8 cellular contexts compared by ENCODE assay signal in the genomic region with DNA sequence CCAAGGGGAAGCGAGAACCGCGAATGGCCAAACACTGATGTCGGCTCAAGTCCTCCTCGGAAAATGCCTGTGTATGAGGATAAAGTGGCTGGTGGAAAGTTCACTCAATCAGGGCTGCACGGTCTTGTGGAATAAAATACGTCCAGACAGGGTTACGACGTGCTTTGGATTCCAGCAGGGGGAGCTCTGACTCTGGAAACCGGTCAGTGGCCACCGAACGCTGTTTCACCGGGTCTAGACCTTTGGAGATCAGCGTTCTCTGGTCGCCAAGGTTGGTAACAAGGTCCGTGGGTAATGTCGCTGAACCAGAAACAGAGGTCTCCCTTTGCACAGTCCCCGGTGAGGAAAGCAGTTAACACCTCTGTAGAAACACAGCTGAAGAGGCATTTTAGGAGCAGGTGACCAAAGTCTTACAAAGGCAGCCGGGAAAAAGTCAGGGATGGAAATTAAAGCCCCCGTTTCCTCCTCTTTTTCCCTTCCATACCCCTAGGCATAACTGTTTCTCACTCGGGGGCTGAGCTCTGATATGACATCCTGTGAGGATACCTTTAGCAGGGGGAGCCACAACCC.
DNase-seq lines count a peak whose midpoint lies in the region; ATAC-seq and TF ChIP-seq lines count a peak whose summit lies in the region.

No MANE protein-coding gene starts in this region.

- TF ChIP-seq CTCF in WI38 (IDR thresholded peaks at IDR 0.05; ENCODE audit: low read depth, low read length) (peak; percentile 87), cardiac fibroblast (IDR thresholded peaks at IDR 0.05; ENCODE audit: low read depth, low read length) (peak; percentile 84)

- ATAC-seq in HG02852 (IDR thresholded peaks at IDR 0.05; ENCODE audit: unreplicated experiment) (peak; percentile 68), GM18870 (IDR thresholded peaks at IDR 0.05; ENCODE audit: unreplicated experiment) (no peak)

- peak; percentile 87 for DNase-seq in EL
- peak; percentile 93 for DNase-seq in NCI-H2196 (lab: John Stamatoyannopoulos, UW; ENCODE audit: unreplicated experiment)
- peak; percentile 86 for DNase-seq in cardiac fibroblast (ENCODE audit: low read depth in 2 of 2)
- peak; percentile 91 for DNase-seq in islet precursor cell
- peak; percentile 34 to 56 for DNase-seq in stimulated activated CD4-positive, alpha-beta T cell treated with anti-CD3 and anti-CD28 coated beads, Interleukin-1b, Interleukin-23, amount 100 ng/mL, for 1 hour (ENCODE audit: low read depth in 2 of 2)

- H3K4me3 ChIP-seq in WI38 (ENCODE audit: low read depth, low read length), result peak overlapping the region; percentile 24; the same call in 1 of the 2 replicates
- H3K4me3 ChIP-seq in cardiac fibroblast (replicated peaks in 1 of 2; ENCODE audit: low read depth in 2 of 2, low read length in 2 of 2), result no peak overlapping the region
